In the genomic region with DNA sequence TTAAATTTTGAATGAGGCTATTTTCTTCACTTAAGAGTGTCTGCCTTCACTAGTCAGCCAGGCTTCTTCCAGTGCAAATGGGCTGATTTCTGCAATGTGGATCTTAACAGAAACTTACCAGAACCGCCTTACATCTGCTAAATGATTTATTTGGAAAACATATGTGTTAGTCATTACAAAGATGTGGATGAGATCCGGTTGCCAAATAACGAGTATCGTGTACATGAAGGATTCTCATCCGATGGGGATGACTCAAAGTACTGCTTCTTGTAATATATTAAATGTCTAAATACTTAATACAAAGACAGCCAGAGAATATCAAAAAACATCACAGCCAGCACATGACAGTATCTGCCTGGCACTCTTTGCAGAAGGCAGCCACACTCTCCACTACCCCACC, we compare ENCODE assay signal across 14 cellular contexts.
DNase-seq lines count a peak whose midpoint lies in the region; ATAC-seq and TF ChIP-seq lines count a peak whose summit lies in the region.
"Had no signal": no experiment of that assay in that cellular context is flagged by ENCODE, and none has a peak within 500 bp of the region (broad histone marks: within the 10 kb centered on the region; RNA-seq: fewer than 3 reads in every experiment).

No MANE protein-coding gene starts in this region.

- H3F3A ChIP-seq in GM23248 (ENCODE audit: insufficient read depth) = no peaks in the 10 kb centered on the region

- H3K4me1 ChIP-seq in GM23248 (ENCODE audit: insufficient read depth) (no peaks in the 10 kb centered on the region), trophoblast cell (ENCODE audit: control insufficient read depth in 1 of 2, insufficient read depth in 2 of 2, low read length in 2 of 2) (peaks cover 18 to 22% of the 10 kb centered on the region in 2 experiments), ovary (ENCODE audit: insufficient read depth) (no peaks in the 10 kb centered on the region)
- H3K4me1 ChIP-seq: HAP-1 had no signal

- no peak overlapping the region for H4K8ac ChIP-seq in trophoblast cell (ENCODE audit: low read depth, low read length)

- no peaks in the 10 kb centered on the region for H4K20me1 ChIP-seq in GM23248 (ENCODE audit: insufficient read depth)

- no peaks in the 10 kb centered on the region for H3K9me2 ChIP-seq in GM23248 (ENCODE audit: insufficient read depth)

- 2 to 6% methylated on average over 5 of the region's 5 CpGs for WGBS in GM23248 (ENCODE audit: low coverage in 1 of 2, low lambda C conversion rate in 2 of 2, missing lambda C conversion rate in 2 of 2), 2 experiments
- no CpG with 5 or more reads among the region's 5 CpGs for WGBS in trophoblast cell (ENCODE audit: extremely low coverage, insufficient coverage, insufficient read length)
- 78 to 89% (median 85%) methylated on average over 5 of the region's 5 CpGs for WGBS in ovary, 3 donors

- H3K14ac ChIP-seq in trophoblast cell (ENCODE audit: low read length) = no peak overlapping the region

- TF ChIP-seq CTCF in fibroblast of mammary gland (conservative IDR thresholded peaks at IDR 0.05; ENCODE audit: control insufficient read depth, insufficient read depth, low read depth, low read length) = no peak
- no peak for TF ChIP-seq CTCF in ovary (IDR thresholded peaks at IDR 0.05)

- H4K12ac ChIP-seq in trophoblast cell (ENCODE audit: low read depth, low read length) = no peak overlapping the region

- no peak overlapping the region for H3K4me2 ChIP-seq in GM23248 (ENCODE audit: unreplicated experiment)
- no peak overlapping the region for H3K4me2 ChIP-seq in trophoblast cell (ENCODE audit: low read length)

- H3K79me2 ChIP-seq in GM23248 (ENCODE audit: insufficient read depth) (no peaks in the 10 kb centered on the region), trophoblast cell (ENCODE audit: control insufficient read depth, insufficient read depth, low read length, poor library complexity) (no peaks in the 10 kb centered on the region)

- H3K27ac ChIP-seq in GM23248 = no peak overlapping the region
- H3K27ac ChIP-seq in trophoblast cell (ENCODE audit: low read depth, low read length) = peak overlapping the region; percentile 20
- no peak overlapping the region for H3K27ac ChIP-seq in ovary

- H3K4me3 ChIP-seq in GM23248 (no peak overlapping the region), fibroblast of mammary gland (ENCODE audit: control insufficient read depth, low read depth, low read length) (no peak overlapping the region), trophoblast cell (ENCODE audit: low read depth, low read length) (no peak overlapping the region), ovary (no peak overlapping the region)
- H3K4me3 ChIP-seq: HAP-1 had no signal

- H3K36me3 ChIP-seq in GM23248 (ENCODE audit: low read depth) = no peaks in the 10 kb centered on the region
- no peaks in the 10 kb centered on the region for H3K36me3 ChIP-seq in trophoblast cell (ENCODE audit: control insufficient read depth in 1 of 2, insufficient read depth in 2 of 2, low read length in 2 of 2)
- no peaks in the 10 kb centered on the region for H3K36me3 ChIP-seq in ovary
- H3K36me3 ChIP-seq: HAP-1 had no signal

- H3K27me3 ChIP-seq in GM23248 (replicated peaks; ENCODE audit: insufficient read depth) (no peaks in the 10 kb centered on the region; the same call in 1 of the 2 replicates), trophoblast cell (ENCODE audit: insufficient read depth, low read length) (no peaks in the 10 kb centered on the region), ovary (no peaks in the 10 kb centered on the region)

- H3K9me3 ChIP-seq in GM23248 (ENCODE audit: low read depth) = no peaks in the 10 kb centered on the region
- peaks cover 2% of the 10 kb centered on the region for H3K9me3 ChIP-seq in trophoblast cell (ENCODE audit: insufficient read depth, low read depth, low read length)
- H3K9me3 ChIP-seq in ovary = no peaks in the 10 kb centered on the region
- H3K9me3 ChIP-seq: Caco-2, HAP-1 had no signal

- H2BK12ac ChIP-seq in trophoblast cell (ENCODE audit: low read length) = peak overlapping the region; percentile 20

- no peak overlapping the region for H3K4ac ChIP-seq in trophoblast cell (ENCODE audit: low read depth, low read length)

- H3K18ac ChIP-seq in trophoblast cell (ENCODE audit: low read length) = no peak overlapping the region

- H2BK5ac ChIP-seq in trophoblast cell (ENCODE audit: low read depth, low read length, poor library complexity) = no peak overlapping the region

- H3K79me1 ChIP-seq in trophoblast cell (ENCODE audit: low read length) = peaks cover 32% of the 10 kb centered on the region

- no peak for TF ChIP-seq POLR2A in ovary (IDR thresholded peaks at IDR 0.05)

- in situ Hi-C loops in GM23248 (cut with MboI) = no loop called here

- ATAC-seq in HG03039 (IDR thresholded peaks at IDR 0.05; ENCODE audit: unreplicated experiment) (no peak), GM21381 (IDR thresholded peaks at IDR 0.05; ENCODE audit: unreplicated experiment) (no peak)
- ATAC-seq: CD8-positive, alpha-beta T cell had no signal

- peak overlapping the region; percentile 15 for H2BK120ac ChIP-seq in trophoblast cell (ENCODE audit: insufficient read depth, low read length, poor library complexity)

- H4K91ac ChIP-seq in trophoblast cell (ENCODE audit: low read depth, low read length) = peak overlapping the region; percentile 15

- no peak for TF ChIP-seq EP300 in ovary (IDR thresholded peaks at IDR 0.05)

- intact Hi-C loops in ovary (cut with DNase I) = no loop called here

- H2AK5ac ChIP-seq in trophoblast cell (ENCODE audit: low read length) = no peak overlapping the region

- no peak overlapping the region for H3K23ac ChIP-seq in trophoblast cell (ENCODE audit: low read length)

- no peak overlapping the region for H2AFZ ChIP-seq in GM23248
- H2AFZ ChIP-seq in trophoblast cell (ENCODE audit: insufficient read depth, low read length, poor library complexity) = no peak overlapping the region

- H3K9ac ChIP-seq in GM23248 (no peak overlapping the region), trophoblast cell (ENCODE audit: low read length) (no peak overlapping the region)

- DNase-seq in AG08395 (ENCODE audit: low spot score) (peak; percentile 35), GM23248 (peak; percentile 20), fibroblast of mammary gland (ENCODE audit: low read depth) (peak; percentile 73), trophoblast cell (no peak), ovary (no peak)
- DNase-seq: Caco-2; CD8-positive, alpha-beta T cell; DND-41; GDM1; IMR-90; KBM-7 had no signal

Comparison
In these comparisons a context has a peak if more than half of its experiments do, and no peak if none do; other contexts are left out.
1. DNase-seq: peak in AG08395 (single experiment), GM23248 (single experiment) and fibroblast of mammary gland (single experiment); none in trophoblast cell (0 of 2) and ovary (0 of 5).